20 cellular contexts compared by ENCODE assay signal in the genomic region with DNA sequence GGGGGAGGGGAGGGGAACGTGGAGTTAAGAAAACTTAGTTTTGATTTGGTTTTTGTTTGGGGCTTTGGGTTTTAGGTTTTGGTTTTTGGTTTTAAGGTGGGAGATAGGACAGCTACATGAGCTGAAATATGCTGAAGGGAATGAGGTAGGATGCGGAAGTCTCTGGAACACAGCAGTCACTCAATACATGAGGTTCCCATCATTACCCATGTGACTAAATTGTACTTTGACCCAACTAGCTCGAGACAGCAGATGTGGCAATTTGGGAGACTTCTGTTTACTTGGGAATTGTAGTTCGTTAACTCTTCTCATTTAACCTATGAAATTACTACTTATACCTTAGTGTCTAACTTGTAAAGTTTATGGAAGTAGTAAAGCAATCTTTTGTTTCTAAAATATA.
"Had no signal": no experiment of that assay in that cellular context is flagged by ENCODE, and none has a peak within 500 bp of the region (broad histone marks: within the 10 kb centered on the region; RNA-seq: fewer than 3 reads in every experiment).

No MANE protein-coding gene starts in this region.

- ATAC-seq: activated CD8-positive, alpha-beta T cell treated with anti-CD3 and anti-CD28 coated beads, Interleukin-2, amount 10 ng/mL, durations not matched to agents 7 days and 5 days; activated naive CD8-positive, alpha-beta T cell treated with anti-CD3 and anti-CD28 coated beads, Interleukin-2, amount 50 U/mL, for 24 hours; heart left ventricle had no signal

- H3K4me1 Mint-ChIP-seq: activated naive CD8-positive, alpha-beta T cell treated with anti-CD3 and anti-CD28 coated beads, Interleukin-2, amount 50 U/mL, for 24 hours had no signal

- H3K4me1 ChIP-seq: tibial artery had no signal

- H3K4me3 ChIP-seq: coronary artery, esophagus squamous epithelium, heart left ventricle, lung, tibial artery had no signal

- H3K27ac Mint-ChIP-seq: activated CD8-positive, alpha-beta T cell treated with anti-CD3 and anti-CD28 coated beads, Interleukin-2, amount 10 ng/mL, durations not matched to agents 7 days and 5 days; activated naive CD8-positive, alpha-beta T cell treated with anti-CD3 and anti-CD28 coated beads, Interleukin-2, amount 50 U/mL, for 24 hours; activated T-helper 1 cell treated with anti-CD3 and anti-CD28 coated beads, Interleukin-12 subunit alpha, Interleukin-12 subunit beta, Interleukin-2, Interleukin-4 antibody, amounts not matched to agents 30 ng/mL and 10 ng/mL and 1 ng/mL, durations not matched to agents 14 hours and 24 hours and 36 hours; nephron progenitor cell; stimulated activated naive CD8-positive, alpha-beta T cell treated with anti-CD3 and anti-CD28 coated beads, Interleukin-15, Interleukin-2, amounts not matched to agents 100 ng/mL and 50 ng/mL, for 24 hours had no signal

- H3K27me3 Mint-ChIP-seq: activated naive CD8-positive, alpha-beta T cell treated with anti-CD3 and anti-CD28 coated beads, Interleukin-2, amount 50 U/mL, for 24 hours; stimulated activated naive CD8-positive, alpha-beta T cell treated with anti-CD3 and anti-CD28 coated beads, Interleukin-15, Interleukin-2, amounts not matched to agents 100 ng/mL and 50 ng/mL, for 24 hours had no signal

- H3K27me3 ChIP-seq: brain microvascular endothelial cell, heart left ventricle, tibial artery had no signal

- DNase-seq: activated CD4-positive, alpha-beta T cell treated with anti-CD3 and anti-CD28 coated beads for 1 hour; activated CD4-positive, alpha-beta T cell treated with anti-CD3 and anti-CD28 coated beads, Interleukin-2, amount 50 U/mL, for 1 hour; activated CD8-positive, alpha-beta T cell treated with anti-CD3 and anti-CD28 coated beads, Interleukin-2, amount 10 ng/mL, durations not matched to agents 7 days and 5 days; activated gamma-delta T cell; activated naive CD4-positive, alpha-beta T cell treated with anti-CD3 and anti-CD28 coated beads, Interleukin-2, amount 50 U/mL, for 16 hours; activated naive CD8-positive, alpha-beta T cell treated with anti-CD3 and anti-CD28 coated beads, Interleukin-2, amount 50 U/mL, for 24 hours; aorta; brain microvascular endothelial cell; esophagus squamous epithelium; heart left ventricle; islet precursor cell; nephron progenitor cell; retina; stimulated activated CD4-positive, alpha-beta T cell treated with anti-CD3 and anti-CD28 coated beads, Interleukin-4, amount 100 ng/mL, for 4 hours; T-helper 9 cell; tibial artery had no signal

- H3K9me3 ChIP-seq: esophagus squamous epithelium, heart left ventricle, tibial artery had no signal

- H3K9me3 Mint-ChIP-seq: activated naive CD8-positive, alpha-beta T cell treated with anti-CD3 and anti-CD28 coated beads, Interleukin-2, amount 50 U/mL, for 24 hours; activated T-helper 1 cell treated with anti-CD3 and anti-CD28 coated beads, Interleukin-12 subunit alpha, Interleukin-12 subunit beta, Interleukin-2, Interleukin-4 antibody, amounts not matched to agents 30 ng/mL and 10 ng/mL and 1 ng/mL, durations not matched to agents 14 hours and 24 hours and 36 hours; stimulated activated naive CD8-positive, alpha-beta T cell treated with anti-CD3 and anti-CD28 coated beads, Interleukin-15, Interleukin-2, amounts not matched to agents 100 ng/mL and 50 ng/mL, for 24 hours had no signal

- H3K27ac ChIP-seq: brain microvascular endothelial cell, coronary artery, esophagus squamous epithelium, heart left ventricle, tibial artery had no signal

- H3K4me3 Mint-ChIP-seq: activated CD8-positive, alpha-beta T cell treated with anti-CD3 and anti-CD28 coated beads, Interleukin-2, amount 10 ng/mL, durations not matched to agents 7 days and 5 days; activated naive CD8-positive, alpha-beta T cell treated with anti-CD3 and anti-CD28 coated beads, Interleukin-2, amount 50 U/mL, for 24 hours; activated T-helper 1 cell treated with anti-CD3 and anti-CD28 coated beads, Interleukin-12 subunit alpha, Interleukin-12 subunit beta, Interleukin-2, Interleukin-4 antibody, amounts not matched to agents 30 ng/mL and 10 ng/mL and 1 ng/mL, durations not matched to agents 14 hours and 24 hours and 36 hours; nephron progenitor cell; stimulated activated naive CD8-positive, alpha-beta T cell treated with anti-CD3 and anti-CD28 coated beads, Interleukin-15, Interleukin-2, amounts not matched to agents 100 ng/mL and 50 ng/mL, for 24 hours had no signal

- H3K36me3 ChIP-seq: brain microvascular endothelial cell, esophagus squamous epithelium, heart left ventricle, tibial artery had no signal
